Comparison of ENCODE assay signal across 16 cellular contexts in genomic region chr21:10641107-10641506, GRCh38.
DNase-seq lines count a peak whose midpoint lies in the region; ATAC-seq and TF ChIP-seq lines count a peak whose summit lies in the region.
"Had no signal": no experiment of that assay in that cellular context is flagged by ENCODE, and none has a peak within 500 bp of the region (broad histone marks: within the 10 kb centered on the region; RNA-seq: fewer than 3 reads in every experiment).

No MANE protein-coding gene starts in this region.

- no peaks in the 10 kb centered on the region for H3K79me2 ChIP-seq in MM.1S (ENCODE audit: low read length)
- no peaks in the 10 kb centered on the region for H3K79me2 ChIP-seq in hepatocyte
- no peaks in the 10 kb centered on the region for H3K79me2 ChIP-seq in Karpas-422 (ENCODE audit: low read length)

- peak; percentile 5 for ATAC-seq in sciatic nerve
- peak; percentile 12 for ATAC-seq in upper lobe of right lung
- ATAC-seq in HG02870 (IDR thresholded peaks at IDR 0.05; ENCODE audit: unreplicated experiment) = no peak
- ATAC-seq: GM12878, GM23338 had no signal

- H2AFZ ChIP-seq in MM.1S (ENCODE audit: low read length) = no peak overlapping the region
- no peak overlapping the region for H2AFZ ChIP-seq in hepatocyte
- no peak overlapping the region for H2AFZ ChIP-seq in Karpas-422 (ENCODE audit: low read length)
- H2AFZ ChIP-seq: GM23338 had no signal

- H3K27me3 ChIP-seq in MM.1S (replicated peaks; ENCODE audit: insufficient read depth, low read length) (no peaks in the 10 kb centered on the region), upper lobe of right lung (no peaks in the 10 kb centered on the region), brain microvascular endothelial cell (replicated peaks) (no peaks in the 10 kb centered on the region), hepatocyte (no peaks in the 10 kb centered on the region), Karpas-422 (ENCODE audit: low read length) (no peaks in the 10 kb centered on the region)

- WGBS in hepatocyte (ENCODE audit: low lambda C conversion rate, missing lambda C conversion rate) = 64% methylated on average over 1 of the region's 1 CpG

- no peaks in the 10 kb centered on the region for H4K20me1 ChIP-seq in MM.1S (ENCODE audit: insufficient read depth, low read length)
- no peaks in the 10 kb centered on the region for H4K20me1 ChIP-seq in hepatocyte (ENCODE audit: insufficient read depth, poor library complexity, severe bottlenecking)
- H4K20me1 ChIP-seq in Karpas-422 (ENCODE audit: insufficient read depth, low read depth, low read length) = no peaks in the 10 kb centered on the region

- no peaks in the 10 kb centered on the region for H3F3A ChIP-seq in MM.1S (ENCODE audit: insufficient read depth, low read length)

- H3K4me3 ChIP-seq in MM.1S (ENCODE audit: low read length) (no peak overlapping the region), iPS-18c (ENCODE audit: insufficient read depth, low read depth, low read length) (peak overlapping the region; percentile 17; the same call in 1 of the 2 replicates), upper lobe of right lung (no peak overlapping the region), brain microvascular endothelial cell (ENCODE audit: low read depth, low read length) (no peak overlapping the region), hepatocyte (no peak overlapping the region), Karpas-422 (ENCODE audit: low read length) (no peak overlapping the region)
- H3K4me3 ChIP-seq: GM12878, GM23338 had no signal

- intact Hi-C loops in sciatic nerve (cut with DNase I) (no loop called here), upper lobe of right lung (cut with DNase I) (no loop called here)

- H3K4me1 ChIP-seq in MM.1S (ENCODE audit: low read length) (peaks cover 3% of the 10 kb centered on the region), upper lobe of right lung (no peaks in the 10 kb centered on the region), hepatocyte (ENCODE audit: insufficient read depth) (no peaks in the 10 kb centered on the region), Karpas-422 (ENCODE audit: low read length) (no peaks in the 10 kb centered on the region)

- TF ChIP-seq CTCF in MM.1S (IDR thresholded peaks at IDR 0.05; ENCODE audit: low read length) (no peak), upper lobe of right lung (IDR thresholded peaks at IDR 0.05) (no peak), brain microvascular endothelial cell (IDR thresholded peaks at IDR 0.05; ENCODE audit: low read depth, low read length, missing control alignments) (no peak), hepatocyte (IDR thresholded peaks at IDR 0.05; ENCODE audit: poor library complexity) (no peak)

- H3K9me2 ChIP-seq in MM.1S (replicated peaks; ENCODE audit: insufficient read depth, low read length) = no peaks in the 10 kb centered on the region
- no peaks in the 10 kb centered on the region for H3K9me2 ChIP-seq in hepatocyte (replicated peaks; ENCODE audit: insufficient read depth)
- no peaks in the 10 kb centered on the region for H3K9me2 ChIP-seq in Karpas-422 (replicated peaks; ENCODE audit: insufficient read depth, low read length)

- H3K27ac ChIP-seq in MM.1S (ENCODE audit: low read length) (peak overlapping the region; percentile 48; the same call in 1 of the 2 replicates), upper lobe of right lung (no peak overlapping the region), brain microvascular endothelial cell (no peak overlapping the region), hepatocyte (no peak overlapping the region), Karpas-422 (ENCODE audit: low read length) (no peak overlapping the region)

- in situ Hi-C loops in brain microvascular endothelial cell (cut with HindIII; ENCODE audit: low pct_ligation_motif_present, low sequenced_read_pairs) = no loop called here

- no peaks in the 10 kb centered on the region for H3K9me3 ChIP-seq in MM.1S (replicated peaks; ENCODE audit: insufficient read depth, low read length)
- peaks cover 36% of the 10 kb centered on the region for H3K9me3 ChIP-seq in iPS-18c (ENCODE audit: control insufficient read depth, insufficient read depth, low read length)
- peaks cover 5% of the 10 kb centered on the region for H3K9me3 ChIP-seq in upper lobe of right lung
- H3K9me3 ChIP-seq in hepatocyte (ENCODE audit: low read depth) = peaks cover 31% of the 10 kb centered on the region
- peaks cover 46% of the 10 kb centered on the region for H3K9me3 ChIP-seq in Karpas-422 (ENCODE audit: low read length)

- peak; percentile 50 for DNase-seq in MM.1S
- no peak for DNase-seq in sciatic nerve (ENCODE audit: low spot score)
- DNase-seq in upper lobe of right lung = no peak
- DNase-seq in brain microvascular endothelial cell = no peak
- no peak for DNase-seq in hepatocyte (ENCODE audit: low spot score)
- DNase-seq in Karpas-422 = no peak
- DNase-seq: ACHN; C1 segment of cervical spinal cord; Calu3; CD4-positive, alpha-beta T cell; DMS 273 treated with DMSO at 0.1 percent for 48 hours; H9 had no signal

- H3K4me2 ChIP-seq in MM.1S (ENCODE audit: low read depth, low read length) (no peak overlapping the region; the same call in 1 of the 2 replicates), hepatocyte (no peak overlapping the region), Karpas-422 (ENCODE audit: low read depth, low read length, poor library complexity, severe bottlenecking) (no peak overlapping the region)
- H3K4me2 ChIP-seq: GM23338 had no signal

- H3K9ac ChIP-seq in MM.1S (ENCODE audit: low read length) = no peak overlapping the region
- no peak overlapping the region for H3K9ac ChIP-seq in Karpas-422 (ENCODE audit: low read length)

- H3K36me3 ChIP-seq in MM.1S (replicated peaks; ENCODE audit: insufficient read depth, low read length) (no peaks in the 10 kb centered on the region), upper lobe of right lung (no peaks in the 10 kb centered on the region), brain microvascular endothelial cell (replicated peaks) (no peaks in the 10 kb centered on the region), hepatocyte (replicated peaks; ENCODE audit: insufficient read depth, low read depth) (no peaks in the 10 kb centered on the region), Karpas-422 (ENCODE audit: insufficient read depth, low read length) (no peaks in the 10 kb centered on the region)
